ENCODE assay signal across 26 cellular contexts in the genomic region with DNA sequence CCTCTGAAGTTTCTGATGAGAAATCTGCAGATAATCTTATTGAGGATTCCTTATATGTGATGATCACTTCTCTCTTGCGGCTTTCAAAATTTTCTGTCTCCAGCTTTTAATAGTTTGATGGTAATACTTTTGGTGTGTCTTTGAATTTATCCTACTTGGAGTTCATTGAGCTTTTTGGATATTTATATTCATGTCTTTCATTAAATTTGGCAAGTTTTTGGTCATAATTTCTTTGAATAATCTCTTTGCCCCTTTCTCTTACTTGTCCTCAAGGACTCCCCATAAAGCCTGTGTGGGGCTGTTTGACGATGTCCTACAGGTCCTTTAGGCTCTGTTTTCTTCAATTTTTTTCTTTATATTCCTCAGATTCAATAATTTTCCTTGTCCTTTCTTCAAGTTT. TPM values are rescaled to one million over a fixed set of nuclear protein-coding genes. Genes with fewer than 3 reads are reported as not detected.
"Had no signal": no experiment of that assay in that cellular context is flagged by ENCODE, and none has a peak within 500 bp of the region (broad histone marks: within the 10 kb centered on the region; RNA-seq: fewer than 3 reads in every experiment).

No MANE protein-coding gene starts in this region.

- ATAC-seq: effector memory CD8-positive, alpha-beta T cell; esophagus mucosa; foreskin keratinocyte; gastrocnemius medialis; gastroesophageal sphincter; heart left ventricle; heart right ventricle had no signal

- DNase-seq: colonic mucosa; cortex of kidney; dermis blood vessel endothelial cell; dorsolateral prefrontal cortex; effector CD4-positive, alpha-beta T cell; effector CD8-positive, alpha-beta T cell; effector memory CD4-positive, alpha-beta T cell; effector memory CD8-positive, alpha-beta T cell; endodermal cell; erythroblast; esophagus squamous epithelium; foreskin fibroblast; foreskin keratinocyte; foreskin melanocyte; gastrocnemius medialis; glutamatergic neuron; head of caudate nucleus; heart left ventricle; heart right ventricle had no signal

- H3K9me3 ChIP-seq: colonic mucosa had no signal

- H3K4me1 ChIP-seq: esophagus muscularis mucosa, gastroesophageal sphincter had no signal

- H3K27ac ChIP-seq: colonic mucosa, coronary artery, dorsolateral prefrontal cortex, epithelial cell of prostate, esophagus muscularis mucosa, esophagus squamous epithelium, foreskin keratinocyte, gastroesophageal sphincter, heart left ventricle, heart right ventricle had no signal

- H3K4me3 Mint-ChIP-seq: dendritic cell treated with granulocyte-macrophage colony-stimulating factor and Interleukin-4, amounts not matched to agents 40 ng/mL and 50 ng/mL, for 4 days; effector memory CD8-positive, alpha-beta T cell; endodermal cell had no signal

- H3K27ac Mint-ChIP-seq: dendritic cell treated with granulocyte-macrophage colony-stimulating factor and Interleukin-4, amounts not matched to agents 40 ng/mL and 50 ng/mL, for 4 days; effector memory CD8-positive, alpha-beta T cell; endodermal cell had no signal

- H3K4me3 ChIP-seq: colonic mucosa, coronary artery, dorsolateral prefrontal cortex, esophagus muscularis mucosa, esophagus squamous epithelium, gastrocnemius medialis, gastroesophageal sphincter, heart left ventricle, heart right ventricle had no signal

- H3K27me3 ChIP-seq: colonic mucosa, esophagus muscularis mucosa, gastrocnemius medialis, gastroesophageal sphincter, heart left ventricle, heart right ventricle had no signal

- H3K36me3 ChIP-seq: colonic mucosa, esophagus muscularis mucosa, esophagus squamous epithelium, gastrocnemius medialis, gastroesophageal sphincter, heart left ventricle, heart right ventricle had no signal

RNA-seq across cellular contexts. Expression of a gene that starts 11.3 kb away (rescaled TPM):
- total RNA-seq: foreskin keratinocyte, glomerular endothelial cell had no signal
